Comparison of ENCODE assay signal across 8 cellular contexts in genomic region chr16:53435066-53435688, GRCh38. TPM values are rescaled to one million over a fixed set of nuclear protein-coding genes. Genes with fewer than 3 reads are reported as not detected.
A peak's percentile ranks its signal among the peaks of the same experiment; 100 is the strongest.
DNase-seq lines count a peak whose midpoint lies in the region; ATAC-seq, FAIRE-seq and TF ChIP-seq lines count a peak whose summit lies in the region.

No MANE protein-coding gene starts in this region.

- ATAC-seq in GM18867 (IDR thresholded peaks at IDR 0.05; ENCODE audit: unreplicated experiment) (peak; percentile 91), HG03097 (IDR thresholded peaks at IDR 0.05; ENCODE audit: low FRiP score, unreplicated experiment) (peak; percentile 79), activated B cell treated with CpG ODN at 0.5 μM for 24 hours (ENCODE audit: low read depth) (peak; percentile 67)

- H3K9ac ChIP-seq in kidney (ENCODE audit: low read length in 2 of 2), result peak overlapping the region; percentile 89 to 92

- no peaks in the 10 kb centered on the region for H3K9me3 ChIP-seq in kidney (ENCODE audit: control insufficient read depth in 1 of 2, low read length in 2 of 2)

- peaks cover 19% of the 10 kb centered on the region for H3K36me3 Mint-ChIP-seq in activated B cell treated with CpG ODN at 0.5 μM for 24 hours (ENCODE audit: low read depth)

- no peaks in the 10 kb centered on the region for H3K9me3 Mint-ChIP-seq in activated B cell treated with CpG ODN at 0.5 μM for 24 hours

- DNase-seq in AG04449 (ENCODE audit: low read depth, low spot score) (peak; percentile 59), NCI-H2171 treated with DMSO at 0.1 percent for 48 hours (lab: John Stamatoyannopoulos, UW) (peak; percentile 76), activated B cell treated with CpG ODN at 0.5 μM for 24 hours (peak; percentile 52), cerebellar cortex (ENCODE audit: low spot score) (peak; percentile 88), kidney (peak; percentile 84)
- DNase-seq in stimulated activated CD4-positive, alpha-beta T cell treated with anti-CD3 and anti-CD28 coated beads, Interleukin-15, amount 100 ng/mL, for 1 hour (ENCODE audit: low read depth in 1 of 2, low spot score in 1 of 2), result peak; percentile 18 to 25

- no peaks in the 10 kb centered on the region for H3K36me3 ChIP-seq in kidney (ENCODE audit: control insufficient read depth in 1 of 2, insufficient read depth in 2 of 2, low read length in 2 of 2)

- POLR2A ChIA-PET in AG04449 (lab: Yijun Ruan, JAX) (interaction anchor here (0.6 kb wide), 1 partner anchor 56 kb away, joined by 3 read pairs; no protein-coding TSS in a partner anchor), activated B cell treated with CpG ODN at 0.5 μM for 24 hours (lab: Charles Lee) (interaction anchor here (0.7 to 2.5 kb wide), 9 partner anchors 11 to 336 kb away, joined by 3 to 28 read pairs (median 6); partner anchors contain the start of genes AKTIP, FTO and RPGRIP1L)

- H3K4me1 ChIP-seq in kidney (ENCODE audit: control insufficient read depth in 1 of 2, insufficient read depth in 1 of 2, low read depth in 1 of 2, low read length in 2 of 2), result peaks cover 3 to 10% of the 10 kb centered on the region in 2 donors

- intact Hi-C loops in activated B cell treated with CpG ODN at 0.5 μM for 24 hours (cut with micrococcal nuclease), result loop anchor here (1.0 to 10.0 kb wide), 5 partner anchors 16 to 1490 kb away; partner anchors contain the start of genes CHD9 and FTO
- intact Hi-C loops in kidney (cut with DNase I), result no loop called here

- peak; percentile 63 for FAIRE-seq in kidney (lab: Jason Lieb, UNC)

- CTCF ChIA-PET in AG04449 (lab: Yijun Ruan, JAX), result interaction anchor here (0.9 to 1.4 kb wide), 2 partner anchors 22 to 1244 kb away, joined by 3 to 4 read pairs; no protein-coding TSS in a partner anchor
- CTCF ChIA-PET in activated B cell treated with CpG ODN at 0.5 μM for 24 hours (lab: Charles Lee), result interaction anchor here (1.0 to 2.0 kb wide), 2 partner anchors 69 to 380 kb away, joined by 3 to 5 read pairs; no protein-coding TSS in a partner anchor

- H3K27me3 Mint-ChIP-seq in activated B cell treated with CpG ODN at 0.5 μM for 24 hours, result no peaks in the 10 kb centered on the region

- H3K4me3 ChIP-seq in AG04449 (ENCODE audit: low read depth, low read length) (peak overlapping the region; percentile 96), kidney (ENCODE audit: low read length in 2 of 2) (peak overlapping the region; percentile 93 to 96)

- H3K4me1 Mint-ChIP-seq in activated B cell treated with CpG ODN at 0.5 μM for 24 hours, result peaks cover 34% of the 10 kb centered on the region

- H3K4me3 Mint-ChIP-seq in activated B cell treated with CpG ODN at 0.5 μM for 24 hours, result peak overlapping the region; percentile 89

- TF ChIP-seq CTCF in AG04449 (IDR thresholded peaks at IDR 0.05; ENCODE audit: insufficient read depth, low read length, missing control alignments), result no peak
- no peak for TF ChIP-seq CTCF in activated B cell treated with CpG ODN at 0.5 μM for 24 hours (IDR thresholded peaks at IDR 0.05)
- no peak for TF ChIP-seq CTCF in kidney (IDR thresholded peaks at IDR 0.05; ENCODE audit: borderline replicate concordance, extremely low read depth, insufficient read depth)

- H3K27ac Mint-ChIP-seq in activated B cell treated with CpG ODN at 0.5 μM for 24 hours, result peak overlapping the region; percentile 93

- peak overlapping the region; percentile 84 to 85 for H3K27ac ChIP-seq in kidney (ENCODE audit: low read depth in 2 of 2, low read length in 2 of 2)

RNA-seq across cellular contexts. Expression of gene RBL2, which starts 0.9 kb away (rescaled TPM):
- total RNA-seq in activated B cell treated with CpG ODN at 0.5 μM for 24 hours (90.9 and 99.5 TPM in 2 replicates), kidney (67.9 TPM)
- polyA plus RNA-seq in kidney (ENCODE audit: insufficient read depth, low read depth, low replicate concordance), result 22.7 TPM

Comparison
In these comparisons a context has a peak if more than half of its experiments do, and no peak if none do; other contexts are left out.
1. Peak in every context shown above with its lines: DNase-seq, ATAC-seq, H3K4me3 ChIP-seq and H3K27ac ChIP-seq.
2. DNase-seq: peak in every context shown above with its lines; median percentile 88 in cerebellar cortex; 84 in kidney; 76 in NCI-H2171 treated with DMSO at 0.1 percent for 48 hours; 59 in AG04449; 52 in activated B cell treated with CpG ODN at 0.5 μM for 24 hours; 22 in stimulated activated CD4-positive, alpha-beta T cell treated with anti-CD3 and anti-CD28 coated beads, Interleukin-15, amount 100 ng/mL, for 1 hour.